ENCODE assay signal across 8 cellular contexts in genomic region chr3:46944191-46944590, GRCh38. TPM values are rescaled to one million over a fixed set of nuclear protein-coding genes. Genes with fewer than 3 reads are reported as not detected.
DNase-seq lines count a peak whose midpoint lies in the region; ATAC-seq and TF ChIP-seq lines count a peak whose summit lies in the region.

No MANE protein-coding gene starts in this region.

- no peak overlapping the region for H3K4me3 ChIP-seq in GM23338
- no peak overlapping the region for H3K4me3 ChIP-seq in psoas muscle

- no peaks in the 10 kb centered on the region for H3F3A ChIP-seq in GM23338 (replicated peaks; ENCODE audit: low read depth)

- H3K27me3 ChIP-seq in GM23338 (ENCODE audit: insufficient read depth): no peaks in the 10 kb centered on the region
- no peaks in the 10 kb centered on the region for H3K27me3 ChIP-seq in psoas muscle (ENCODE audit: insufficient read depth in 3 of 3, low read length in 2 of 3)

- no peaks in the 10 kb centered on the region for H3K36me3 ChIP-seq in GM23338 (ENCODE audit: insufficient read depth)
- H3K36me3 ChIP-seq in psoas muscle (ENCODE audit: insufficient read depth in 1 of 2, low read depth in 1 of 2): peaks cover 0 to 16% of the 10 kb centered on the region in 2 donors

- peaks cover 7% of the 10 kb centered on the region for H3K27me3 Mint-ChIP-seq in GM23338 (ENCODE audit: insufficient read depth, low read depth, poor library complexity)
- H3K27me3 Mint-ChIP-seq in activated T-helper 2 cell treated with anti-CD3 and anti-CD28 coated beads, Interferon-gamma antibody, Interleukin-2, Interleukin-4, amounts not matched to agents 10 μg/mL and 5 μg/mL and 100 μg/mL, durations not matched to agents 14 hours and 24 hours and 36 hours (ENCODE audit: low read depth): no peaks in the 10 kb centered on the region

- DNase-seq in GM23338 (ENCODE audit: low spot score): peak; percentile 27
- DNase-seq in activated T-helper 2 cell treated with anti-CD3 and anti-CD28 coated beads, Interferon-gamma antibody, Interleukin-2, Interleukin-4, amounts not matched to agents 10 μg/mL and 5 μg/mL and 100 μg/mL, durations not matched to agents 14 hours and 24 hours and 36 hours (ENCODE audit: low spot score): no peak
- peak; percentile 41 for DNase-seq in left ventricle myocardium superior
- no peak for DNase-seq in psoas muscle
- DNase-seq in stimulated activated CD4-positive, alpha-beta T cell treated with anti-CD3 and anti-CD28 coated beads, Interleukin-15, amount 100 ng/mL, for 24 hours: no peak
- no peak for DNase-seq in SHP77 (lab: John Stamatoyannopoulos, UW)

- no peaks in the 10 kb centered on the region for H3K9me3 ChIP-seq in psoas muscle

- no peak for TF ChIP-seq CTCF in GM23338 (conservative IDR thresholded peaks at IDR 0.05; ENCODE audit: low read depth in 2 of 2)
- no peak for TF ChIP-seq CTCF in psoas muscle (IDR thresholded peaks at IDR 0.05)

- H3K4me1 ChIP-seq in GM23338 (ENCODE audit: insufficient read depth): peaks cover 31% of the 10 kb centered on the region
- peaks cover 79% of the 10 kb centered on the region for H3K4me1 ChIP-seq in psoas muscle

- 0 out of 2 replicates have a peak overlapping the region, but pooled peaks have one; percentile 55 for H3K27ac ChIP-seq in GM23338 (ENCODE audit: low read depth)
- peak overlapping the region; percentile 90 for H3K27ac ChIP-seq in psoas muscle

- no peak overlapping the region for H3K4me3 Mint-ChIP-seq in GM23338
- no peak overlapping the region for H3K4me3 Mint-ChIP-seq in activated T-helper 2 cell treated with anti-CD3 and anti-CD28 coated beads, Interferon-gamma antibody, Interleukin-2, Interleukin-4, amounts not matched to agents 10 μg/mL and 5 μg/mL and 100 μg/mL, durations not matched to agents 14 hours and 24 hours and 36 hours (ENCODE audit: low read depth)

- no peak overlapping the region for H2AFZ ChIP-seq in GM23338

- peaks cover 27% of the 10 kb centered on the region for H3K36me3 Mint-ChIP-seq in GM23338 (ENCODE audit: low read depth)
- peaks cover 59% of the 10 kb centered on the region for H3K36me3 Mint-ChIP-seq in activated T-helper 2 cell treated with anti-CD3 and anti-CD28 coated beads, Interferon-gamma antibody, Interleukin-2, Interleukin-4, amounts not matched to agents 10 μg/mL and 5 μg/mL and 100 μg/mL, durations not matched to agents 14 hours and 24 hours and 36 hours (ENCODE audit: low read depth)

- WGBS in psoas muscle, 3 donors: 72 to 77% (median 75%) methylated on average over 8 of the region's 8 CpGs

- H4K20me1 ChIP-seq in GM23338 (replicated peaks; ENCODE audit: insufficient read depth): peaks cover 46% of the 10 kb centered on the region

- H3K4me1 Mint-ChIP-seq in GM23338: peaks cover 63% of the 10 kb centered on the region
- peaks cover 73% of the 10 kb centered on the region for H3K4me1 Mint-ChIP-seq in activated T-helper 2 cell treated with anti-CD3 and anti-CD28 coated beads, Interferon-gamma antibody, Interleukin-2, Interleukin-4, amounts not matched to agents 10 μg/mL and 5 μg/mL and 100 μg/mL, durations not matched to agents 14 hours and 24 hours and 36 hours (ENCODE audit: low read depth)

- no peaks in the 10 kb centered on the region for H3K9me3 Mint-ChIP-seq in GM23338
- no peaks in the 10 kb centered on the region for H3K9me3 Mint-ChIP-seq in activated T-helper 2 cell treated with anti-CD3 and anti-CD28 coated beads, Interferon-gamma antibody, Interleukin-2, Interleukin-4, amounts not matched to agents 10 μg/mL and 5 μg/mL and 100 μg/mL, durations not matched to agents 14 hours and 24 hours and 36 hours

- H3K79me2 ChIP-seq in GM23338 (replicated peaks; ENCODE audit: insufficient read depth): peaks cover 90% of the 10 kb centered on the region

- H3K4me2 ChIP-seq in GM23338: no peak overlapping the region

- ATAC-seq in GM23338 (peak; percentile 24), left ventricle myocardium superior (peak; percentile 30), psoas muscle (no peak), GM21390 (IDR thresholded peaks at IDR 0.05; ENCODE audit: unreplicated experiment) (no peak), GM21381 (IDR thresholded peaks at IDR 0.05; ENCODE audit: unreplicated experiment) (no peak)

- H3K27ac Mint-ChIP-seq in GM23338: no peak overlapping the region
- peak overlapping the region; percentile 73 for H3K27ac Mint-ChIP-seq in activated T-helper 2 cell treated with anti-CD3 and anti-CD28 coated beads, Interferon-gamma antibody, Interleukin-2, Interleukin-4, amounts not matched to agents 10 μg/mL and 5 μg/mL and 100 μg/mL, durations not matched to agents 14 hours and 24 hours and 36 hours

- intact Hi-C loops in activated T-helper 2 cell treated with anti-CD3 and anti-CD28 coated beads, Interferon-gamma antibody, Interleukin-2, Interleukin-4, amounts not matched to agents 10 μg/mL and 5 μg/mL and 100 μg/mL, durations not matched to agents 14 hours and 24 hours and 36 hours (cut with micrococcal nuclease): no loop called here
- intact Hi-C loops in left ventricle myocardium superior (cut with micrococcal nuclease) (no loop called here), psoas muscle (cut with DNase I) (no loop called here)

- no peaks in the 10 kb centered on the region for H3K9me2 ChIP-seq in GM23338 (ENCODE audit: insufficient read depth)

TF ChIP-seq in GM23338, 12 proteins besides CTCF, POLR2A, EP300 and RAD21:
- TF ChIP-seq ETS1 (IDR thresholded peaks at IDR 0.05): no peak
- no peak for TF ChIP-seq EZH2 (IDR thresholded peaks at IDR 0.05; ENCODE audit: low read depth, unreplicated experiment)
- no peak for TF ChIP-seq REST (IDR thresholded peaks at IDR 0.05; ENCODE audit: unreplicated experiment)
- no peak for TF ChIP-seq ZNF331 (CRISPR knock-in tag; IDR thresholded peaks at IDR 0.05; ENCODE audit: low read depth)

RNA-seq across cellular contexts. Expression of gene CCDC12, which starts 32.4 kb away (rescaled TPM):
- 35.1 and 42.9 TPM in 2 replicates for total RNA-seq in GM23338 (2014; rRNA removed; shearing (Covaris generic))
- 133 and 136 TPM in 2 replicates for polyA plus RNA-seq in GM23338 (2016; fragmentation: Nextera tagmentation; extraction: Ambion mirVana)
- total RNA-seq in activated T-helper 2 cell treated with anti-CD3 and anti-CD28 coated beads, Interferon-gamma antibody, Interleukin-2, Interleukin-4, amounts not matched to agents 10 μg/mL and 5 μg/mL and 100 μg/mL, durations not matched to agents 14 hours and 24 hours and 36 hours: 65.3 and 69.2 TPM in 2 replicates
- total RNA-seq in left ventricle myocardium superior: 29.6 TPM
- total RNA-seq in psoas muscle: 10 to 100 TPM; 25.1 to 36.4 (median 34.9) TPM
- 10 to 100 TPM; 47.0 to 69.8 (median 55.5) TPM for polyA plus RNA-seq in psoas muscle

RNA-seq across cellular contexts. Expression of gene NBEAL2, which starts 35.3 kb away (rescaled TPM):
- total RNA-seq in GM23338 (2014; rRNA removed; shearing (Covaris generic)): 66.1 and 79.9 TPM in 2 replicates
- 13.5 and 14.0 TPM in 2 replicates for polyA plus RNA-seq in GM23338 (2016; fragmentation: Nextera tagmentation; extraction: Ambion mirVana)
- 120 and 129 TPM in 2 replicates for total RNA-seq in activated T-helper 2 cell treated with anti-CD3 and anti-CD28 coated beads, Interferon-gamma antibody, Interleukin-2, Interleukin-4, amounts not matched to agents 10 μg/mL and 5 μg/mL and 100 μg/mL, durations not matched to agents 14 hours and 24 hours and 36 hours
- total RNA-seq in left ventricle myocardium superior: 11.4 TPM
- total RNA-seq in psoas muscle: 10 to 100 TPM in 1 of 4 donors, 1 to 10 TPM in 3; 7.3 to 11.2 (median 7.7) TPM
- polyA plus RNA-seq in psoas muscle: 10 to 100 TPM in 1 of 3 donors, 1 to 10 TPM in 2; 5.4 to 13.0 (median 6.4) TPM

Comparison
In these comparisons a context has a peak if more than half of its experiments do, and no peak if none do; other contexts are left out.
1. ATAC-seq: peak in GM23338 (single experiment) and left ventricle myocardium superior (single experiment); none in psoas muscle (0 of 4), GM21390 (single experiment) and GM21381 (single experiment).
2. DNase-seq: peak in GM23338 (single experiment) and left ventricle myocardium superior (single experiment); none in activated T-helper 2 cell treated with anti-CD3 and anti-CD28 coated beads, Interferon-gamma antibody, Interleukin-2, Interleukin-4, amounts not matched to agents 10 μg/mL and 5 μg/mL and 100 μg/mL, durations not matched to agents 14 hours and 24 hours and 36 hours (single experiment), psoas muscle (0 of 2), stimulated activated CD4-positive, alpha-beta T cell treated with anti-CD3 and anti-CD28 coated beads, Interleukin-15, amount 100 ng/mL, for 24 hours (single experiment) and SHP77 (0 of 2).